ENCODE assay signal across 7 cellular contexts in genomic region chr11:12367057-12367456, GRCh38. TPM values are rescaled to one million over a fixed set of nuclear protein-coding genes. Genes with fewer than 3 reads are reported as not detected.
DNase-seq lines count a peak whose midpoint lies in the region; ATAC-seq and TF ChIP-seq lines count a peak whose summit lies in the region.
"Not testable (repeated sequence)": the region's sequence is repeated elsewhere in the genome, so short reads cannot be mapped to it uniquely, and the experiment has no call there.

No MANE protein-coding gene starts in this region.

- H3K79me2 ChIP-seq in GM23338 (replicated peaks; ENCODE audit: insufficient read depth) = not testable (repeated sequence)

- H3K27ac ChIP-seq in CD4-positive, alpha-beta memory T cell (ENCODE audit: low read depth, low read length); GM23338 (ENCODE audit: low read depth): not testable (repeated sequence)

- not testable (repeated sequence) for H2AFZ ChIP-seq in GM23338

- not testable (repeated sequence) for ATAC-seq in GM23338; T-helper 17 cell; activated T-helper 17 cell treated with anti-CD3 and anti-CD28 coated beads, Interleukin-2, amount 50 U/mL, for 72 hours (replicated peaks); effector memory CD8-positive, alpha-beta T cell (replicated peaks); naive thymus-derived CD8-positive, alpha-beta T cell

- H3K27me3 Mint-ChIP-seq in CD4-positive, alpha-beta memory T cell; GM23338 (ENCODE audit: insufficient read depth, low read depth, poor library complexity); T-helper 17 cell; activated T-helper 17 cell treated with anti-CD3 and anti-CD28 coated beads, Interleukin-2, amount 50 U/mL, for 72 hours; activated naive CD8-positive, alpha-beta T cell: not testable (repeated sequence)
- H3K27me3 Mint-ChIP-seq in effector memory CD8-positive, alpha-beta T cell = peaks cover 0 to 15% of the 10 kb centered on the region in 2 donors
- peaks cover 0 to 12% (median 1%) of the 10 kb centered on the region in 5 donors for H3K27me3 Mint-ChIP-seq in naive thymus-derived CD8-positive, alpha-beta T cell

- peak overlapping the region in 6 of 8 donors; percentile 32 to 83 (median 76) for H3K4me3 Mint-ChIP-seq in CD4-positive, alpha-beta memory T cell
- H3K4me3 Mint-ChIP-seq in GM23338, T-helper 17 cell: not testable (repeated sequence)
- H3K4me3 Mint-ChIP-seq in activated T-helper 17 cell treated with anti-CD3 and anti-CD28 coated beads, Interleukin-2, amount 50 U/mL, for 72 hours = peak overlapping the region; percentile 51
- H3K4me3 Mint-ChIP-seq in activated naive CD8-positive, alpha-beta T cell = peak overlapping the region; percentile 5
- H3K4me3 Mint-ChIP-seq in effector memory CD8-positive, alpha-beta T cell = peak overlapping the region; percentile 21 to 70
- H3K4me3 Mint-ChIP-seq in naive thymus-derived CD8-positive, alpha-beta T cell = peak overlapping the region in 6 of 10 donors; percentile 31 to 80 (median 68)

- H3K4me1 ChIP-seq in CD4-positive, alpha-beta memory T cell (ENCODE audit: insufficient read depth, low read length) = peaks cover 51% of the 10 kb centered on the region
- peaks cover 13% of the 10 kb centered on the region for H3K4me1 ChIP-seq in GM23338 (ENCODE audit: insufficient read depth)

- peaks cover 41 to 62% (median 54%) of the 10 kb centered on the region in 4 donors for H3K4me1 Mint-ChIP-seq in CD4-positive, alpha-beta memory T cell
- H3K4me1 Mint-ChIP-seq in GM23338 = peaks cover 19% of the 10 kb centered on the region; the same call in 2 of the 3 replicates
- peaks cover 22% of the 10 kb centered on the region for H3K4me1 Mint-ChIP-seq in T-helper 17 cell
- H3K4me1 Mint-ChIP-seq in activated T-helper 17 cell treated with anti-CD3 and anti-CD28 coated beads, Interleukin-2, amount 50 U/mL, for 72 hours = peaks cover 17% of the 10 kb centered on the region
- peaks cover 57% of the 10 kb centered on the region for H3K4me1 Mint-ChIP-seq in activated naive CD8-positive, alpha-beta T cell (ENCODE audit: low read depth)
- H3K4me1 Mint-ChIP-seq in effector memory CD8-positive, alpha-beta T cell (ENCODE audit: low read depth in 2 of 2) = peaks cover 22 to 41% of the 10 kb centered on the region in 2 donors
- peaks cover 26 to 57% (median 44%) of the 10 kb centered on the region in 4 donors for H3K4me1 Mint-ChIP-seq in naive thymus-derived CD8-positive, alpha-beta T cell

- peaks cover 0 to 51% (median 45%) of the 10 kb centered on the region in 8 donors for H3K9me3 Mint-ChIP-seq in CD4-positive, alpha-beta memory T cell
- H3K9me3 Mint-ChIP-seq in GM23338 = peaks cover 24% of the 10 kb centered on the region
- peaks cover 13% of the 10 kb centered on the region for H3K9me3 Mint-ChIP-seq in activated T-helper 17 cell treated with anti-CD3 and anti-CD28 coated beads, Interleukin-2, amount 50 U/mL, for 72 hours
- H3K9me3 Mint-ChIP-seq in activated naive CD8-positive, alpha-beta T cell (ENCODE audit: low read depth); effector memory CD8-positive, alpha-beta T cell: not testable (repeated sequence)
- H3K9me3 Mint-ChIP-seq in naive thymus-derived CD8-positive, alpha-beta T cell = peaks cover 2 to 56% (median 52%) of the 10 kb centered on the region in 9 donors

- not testable (repeated sequence) for H4K20me1 ChIP-seq in GM23338 (replicated peaks; ENCODE audit: insufficient read depth)

- peak overlapping the region in 1 of 2 donors; percentile 23 for H3K4me3 ChIP-seq in CD4-positive, alpha-beta memory T cell (ENCODE audit: low read length in 2 of 2)
- H3K4me3 ChIP-seq in GM23338 = not testable (repeated sequence)

- CTCF ChIA-PET in CD4-positive, alpha-beta memory T cell (lab: Charles Lee; ENCODE audit: partially characterized antibody) = interaction anchor here (0.8 to 4.0 kb wide), 11 partner anchors 9 to 522 kb away, joined by 3 to 45 read pairs (median 6); partner anchors contain the start of gene PARVA

- peaks cover 25 to 39% of the 10 kb centered on the region in 2 donors for H3K36me3 Mint-ChIP-seq in CD4-positive, alpha-beta memory T cell
- H3K36me3 Mint-ChIP-seq in GM23338 (ENCODE audit: low read depth) = peaks cover 14% of the 10 kb centered on the region; the same call in 2 of the 3 replicates
- not testable (repeated sequence) for H3K36me3 Mint-ChIP-seq in T-helper 17 cell (ENCODE audit: low read depth); activated T-helper 17 cell treated with anti-CD3 and anti-CD28 coated beads, Interleukin-2, amount 50 U/mL, for 72 hours (ENCODE audit: low read depth); effector memory CD8-positive, alpha-beta T cell (ENCODE audit: insufficient read depth)
- H3K36me3 Mint-ChIP-seq in activated naive CD8-positive, alpha-beta T cell = peaks cover 20% of the 10 kb centered on the region
- H3K36me3 Mint-ChIP-seq in naive thymus-derived CD8-positive, alpha-beta T cell = peaks cover 3 to 35% (median 25%) of the 10 kb centered on the region in 3 donors

- not testable (repeated sequence) for TF ChIP-seq CTCF in GM23338 (conservative IDR thresholded peaks at IDR 0.05; ENCODE audit: low read depth in 2 of 2)

- intact Hi-C loops in CD4-positive, alpha-beta memory T cell (cut with micrococcal nuclease) = not testable (repeated sequence)

- POLR2A ChIA-PET in CD4-positive, alpha-beta memory T cell (lab: Charles Lee; ENCODE audit: partially characterized antibody) = interaction anchor here (0.9 to 3.8 kb wide), 9 partner anchors 9 to 232 kb away, joined by 4 to 40 read pairs (median 6); partner anchors contain the start of gene PARVA
- POLR2A ChIA-PET in naive thymus-derived CD8-positive, alpha-beta T cell (lab: Charles Lee) = interaction anchor here (0.9 to 3.4 kb wide), 4 partner anchors 9 to 97 kb away, joined by 3 to 25 read pairs (median 15); partner anchors contain the start of gene PARVA

- H3K9me2 ChIP-seq in GM23338 (ENCODE audit: insufficient read depth) = not testable (repeated sequence)

- not testable (repeated sequence) for H3K36me3 ChIP-seq in CD4-positive, alpha-beta memory T cell (ENCODE audit: insufficient read depth, low read length); GM23338 (ENCODE audit: insufficient read depth)

- peak overlapping the region; percentile 66; the same call in 1 of the 2 replicates for H3K4me2 ChIP-seq in GM23338

- not testable (repeated sequence) for H3K27me3 ChIP-seq in CD4-positive, alpha-beta memory T cell (ENCODE audit: insufficient read depth, low read length); GM23338 (ENCODE audit: insufficient read depth)

- not testable (repeated sequence) for DNase-seq in CD4-positive, alpha-beta memory T cell; GM23338 (ENCODE audit: low spot score); T-helper 17 cell; effector memory CD8-positive, alpha-beta T cell; naive thymus-derived CD8-positive, alpha-beta T cell

- peak overlapping the region; percentile 50 to 95 (median 89) for H3K27ac Mint-ChIP-seq in CD4-positive, alpha-beta memory T cell
- H3K27ac Mint-ChIP-seq in GM23338; activated naive CD8-positive, alpha-beta T cell: not testable (repeated sequence)
- peak overlapping the region; percentile 89 for H3K27ac Mint-ChIP-seq in T-helper 17 cell
- peak overlapping the region; percentile 55 for H3K27ac Mint-ChIP-seq in activated T-helper 17 cell treated with anti-CD3 and anti-CD28 coated beads, Interleukin-2, amount 50 U/mL, for 72 hours
- peak overlapping the region; percentile 77 to 78 for H3K27ac Mint-ChIP-seq in effector memory CD8-positive, alpha-beta T cell
- H3K27ac Mint-ChIP-seq in naive thymus-derived CD8-positive, alpha-beta T cell = peak overlapping the region in 8 of 10 donors; percentile 61 to 96 (median 88)

- not testable (repeated sequence) for H3K9me3 ChIP-seq in CD4-positive, alpha-beta memory T cell (ENCODE audit: control insufficient read depth in 1 of 2, low read length in 2 of 2); T-helper 17 cell (ENCODE audit: control insufficient read depth, low read length, poor library complexity, severe bottlenecking)

- H3F3A ChIP-seq in GM23338 (replicated peaks; ENCODE audit: low read depth) = not testable (repeated sequence)

RNA-seq across cellular contexts. Expression of gene PARVA, which starts 10.3 kb away (rescaled TPM):
- 1 to 10 TPM; 1.3 to 2.4 TPM for total RNA-seq in CD4-positive, alpha-beta memory T cell
- 1 to 10 TPM in 1 of 2 donors, under 1 TPM in 1; 0.75 to 1.5 TPM for polyA plus RNA-seq in CD4-positive, alpha-beta memory T cell
- 6.9 and 7.6 TPM in 2 replicates for total RNA-seq in GM23338 (2014; rRNA removed; shearing (Covaris generic))
- polyA plus RNA-seq in GM23338 (2016; fragmentation: Nextera tagmentation; extraction: Ambion mirVana) = 5.1 and 5.8 TPM in 2 replicates
- total RNA-seq in T-helper 17 cell = 1 to 10 TPM in 1 of 2 donors, under 1 TPM in 1; 0.16 to 1.8 TPM
- total RNA-seq in activated T-helper 17 cell treated with anti-CD3 and anti-CD28 coated beads, Interleukin-2, amount 50 U/mL, for 72 hours = under 1 TPM in 1 of 2 donors, not detected in 1; 0.19 TPM
- under 1 TPM; 0.19 to 0.44 TPM for total RNA-seq in naive thymus-derived CD8-positive, alpha-beta T cell
- polyA plus RNA-seq in naive thymus-derived CD8-positive, alpha-beta T cell = under 1 TPM in 1 of 3 donors, not detected in 2; 0.26 TPM
